Comparison of ENCODE assay signal across 34 cellular contexts in genomic region chr14:94040247-94040646, GRCh38. TPM values are rescaled to one million over a fixed set of nuclear protein-coding genes. Genes with fewer than 3 reads are reported as not detected.
"Had no signal": no experiment of that assay in that cellular context is flagged by ENCODE, and none has a peak within 500 bp of the region (broad histone marks: within the 10 kb centered on the region; RNA-seq: fewer than 3 reads in every experiment).

No MANE protein-coding gene starts in this region.

- DNase-seq: colonic mucosa; effector CD8-positive, alpha-beta T cell; endodermal cell; foreskin fibroblast; gastrocnemius medialis; head of caudate nucleus; left cardiac atrium; left lung; mesenchymal stem cell; naive B cell; sigmoid colon; stimulated activated CD4-positive, alpha-beta T cell treated with anti-CD3 and anti-CD28 coated beads, Interleukin-4, amount 100 ng/mL, for 4 hours; stimulated activated naive B cell treated with anti-CD40 and anti-IgM and Interleukin-4, amounts not matched to agents 10 μg/mL and 1 μg/mL and 100 μg/mL, for 72 hours; transverse colon had no signal

- H2AFZ ChIP-seq: parathyroid adenoma had no signal

- H3K36me3 ChIP-seq: colonic mucosa, gastrocnemius medialis, prostate gland, thoracic aorta, transverse colon, vagina had no signal

- H3K4me1 ChIP-seq: colonic mucosa, parathyroid adenoma, prostate gland, transverse colon had no signal

- H3K27me3 Mint-ChIP-seq: natural killer cell treated with Interleukin-12 subunit alpha and Interleukin-12 subunit beta and Interleukin-15 and Interleukin-18, amount 100 ng/mL, for 72 hours; stimulated activated naive CD8-positive, alpha-beta T cell treated with anti-CD3 and anti-CD28 coated beads, Interleukin-15, Interleukin-2, amounts not matched to agents 100 ng/mL and 50 ng/mL, for 24 hours had no signal

- H3K4me3 ChIP-seq: colonic mucosa, gastrocnemius medialis, left lung, mucosa of descending colon, prostate gland, right atrium auricular region, sigmoid colon, thoracic aorta, transverse colon, vagina had no signal

- H3K9me3 ChIP-seq: colonic mucosa, gastrocnemius medialis, left lung, mucosa of descending colon, prostate gland, right atrium auricular region, sigmoid colon, thoracic aorta, transverse colon, vagina had no signal

- H3K36me3 Mint-ChIP-seq: naive B cell; natural killer cell treated with Interleukin-12 subunit alpha and Interleukin-12 subunit beta and Interleukin-15 and Interleukin-18, amount 100 ng/mL, for 72 hours had no signal

- ATAC-seq: esophagus mucosa; gastrocnemius medialis; left cardiac atrium; left lung; mucosa of descending colon; natural killer cell treated with Interleukin-12 subunit alpha and Interleukin-12 subunit beta and Interleukin-15 and Interleukin-18, amount 100 ng/mL, for 72 hours; stimulated activated naive B cell treated with anti-CD40 and anti-IgM and Interleukin-4, amounts not matched to agents 10 μg/mL and 1 μg/mL and 100 μg/mL, for 72 hours had no signal

- H3K4me3 Mint-ChIP-seq: dendritic cell treated with granulocyte-macrophage colony-stimulating factor and Interleukin-4, amounts not matched to agents 40 ng/mL and 50 ng/mL, for 4 days; endodermal cell; mesothelial cell of epicardium; naive B cell; natural killer cell treated with Interleukin-12 subunit alpha and Interleukin-12 subunit beta and Interleukin-15 and Interleukin-18, amount 100 ng/mL, for 72 hours; neural crest cell; stimulated activated naive B cell treated with anti-CD40 and anti-IgM and Interleukin-4, amounts not matched to agents 10 μg/mL and 1 μg/mL and 100 μg/mL, for 72 hours; stimulated activated naive CD8-positive, alpha-beta T cell treated with anti-CD3 and anti-CD28 coated beads, Interleukin-15, Interleukin-2, amounts not matched to agents 100 ng/mL and 50 ng/mL, for 24 hours had no signal

- H3K9me3 Mint-ChIP-seq: dendritic cell treated with granulocyte-macrophage colony-stimulating factor and Interleukin-4, amounts not matched to agents 40 ng/mL and 50 ng/mL, for 4 days; mesothelial cell of epicardium; naive B cell; natural killer cell treated with Interleukin-12 subunit alpha and Interleukin-12 subunit beta and Interleukin-15 and Interleukin-18, amount 100 ng/mL, for 72 hours; neural crest cell; stimulated activated naive B cell treated with anti-CD40 and anti-IgM and Interleukin-4, amounts not matched to agents 10 μg/mL and 1 μg/mL and 100 μg/mL, for 72 hours; stimulated activated naive CD8-positive, alpha-beta T cell treated with anti-CD3 and anti-CD28 coated beads, Interleukin-15, Interleukin-2, amounts not matched to agents 100 ng/mL and 50 ng/mL, for 24 hours had no signal

- H3K9ac ChIP-seq: parathyroid adenoma had no signal

- H3K27ac Mint-ChIP-seq: dendritic cell treated with granulocyte-macrophage colony-stimulating factor and Interleukin-4, amounts not matched to agents 40 ng/mL and 50 ng/mL, for 4 days; endodermal cell; mesothelial cell of epicardium; naive B cell; natural killer cell treated with Interleukin-12 subunit alpha and Interleukin-12 subunit beta and Interleukin-15 and Interleukin-18, amount 100 ng/mL, for 72 hours; stimulated activated naive B cell treated with anti-CD40 and anti-IgM and Interleukin-4, amounts not matched to agents 10 μg/mL and 1 μg/mL and 100 μg/mL, for 72 hours; stimulated activated naive CD8-positive, alpha-beta T cell treated with anti-CD3 and anti-CD28 coated beads, Interleukin-15, Interleukin-2, amounts not matched to agents 100 ng/mL and 50 ng/mL, for 24 hours had no signal

- H3K27me3 ChIP-seq: colonic mucosa, gastrocnemius medialis, left lung, right atrium auricular region, sigmoid colon, transverse colon, vagina had no signal

- H3K79me2 ChIP-seq: parathyroid adenoma had no signal

- H3K27ac ChIP-seq: colonic mucosa, epithelial cell of prostate, gastrocnemius medialis, left lung, parathyroid adenoma, prostate gland, right atrium auricular region, sigmoid colon, thoracic aorta, transverse colon, vagina had no signal

- H3K4me1 Mint-ChIP-seq: mesothelial cell of epicardium had no signal

RNA-seq across cellular contexts. Expression of gene CCDC197, which starts 43.1 kb away (rescaled TPM):
- total RNA-seq: colonic mucosa; endodermal cell; esophagus mucosa; glomerular endothelial cell; kidney epithelial cell; left cardiac atrium; left lung; lower leg skin; lung microvascular endothelial cell; mesothelial cell of epicardium; mucosa of descending colon; natural killer cell treated with Interleukin-12 subunit alpha and Interleukin-12 subunit beta and Interleukin-15 and Interleukin-18, amount 100 ng/mL, for 72 hours; neural crest cell; osteoblast; prostate gland; right atrium auricular region; sigmoid colon; skeletal muscle tissue; thoracic aorta; transverse colon; ureter; vagina had no signal
- polyA plus RNA-seq: sigmoid colon had no signal
